In genomic region chr16:30656974-30657865, GRCh38 we compare ENCODE assay signal across 8 cellular contexts. TPM values are rescaled to one million over a fixed set of nuclear protein-coding genes. Genes with fewer than 3 reads are reported as not detected.
DNase-seq lines count a peak whose midpoint lies in the region; ATAC-seq and TF ChIP-seq lines count a peak whose summit lies in the region.

No MANE protein-coding gene starts in this region.

- TF ChIP-seq CTCF in foreskin fibroblast (IDR thresholded peaks at IDR 0.05; ENCODE audit: low read depth, low read length) = no peak

- no peak for DNase-seq in activated naive CD4-positive, alpha-beta T cell treated with anti-CD3 and anti-CD28 coated beads for 36 hours
- DNase-seq in activated naive CD4-positive, alpha-beta T cell treated with Interleukin-2 at 50 U/mL for 16 hours = no peak
- DNase-seq in foreskin fibroblast = no peak
- no peak for DNase-seq in skeletal muscle cell (ENCODE audit: low read depth)
- no peak for DNase-seq in SK-N-DZ (ENCODE audit: low spot score)
- DNase-seq in NCI-H128 (lab: John Stamatoyannopoulos, UW; ENCODE audit: unreplicated experiment) = no peak

- peak overlapping the region; percentile 99 for H3K4me3 Mint-ChIP-seq in activated naive CD4-positive, alpha-beta T cell treated with anti-CD3 and anti-CD28 coated beads for 36 hours

- CTCF ChIA-PET in activated naive CD4-positive, alpha-beta T cell treated with anti-CD3 and anti-CD28 coated beads for 36 hours (lab: Charles Lee) = interaction anchor here (0.7 to 1.2 kb wide), 3 partner anchors 26 to 248 kb away, joined by 3 to 4 read pairs (median 3); no protein-coding TSS in a partner anchor

- intact Hi-C loops in activated naive CD4-positive, alpha-beta T cell treated with anti-CD3 and anti-CD28 coated beads for 36 hours (cut with micrococcal nuclease) = loop anchor here (5.0 kb wide), 1 partner anchor 850 kb away; the partner anchor contains the start of gene MAZ

- peaks cover 42% of the 10 kb centered on the region for H3K36me3 Mint-ChIP-seq in activated naive CD4-positive, alpha-beta T cell treated with anti-CD3 and anti-CD28 coated beads for 36 hours (ENCODE audit: low read depth)

- no peaks in the 10 kb centered on the region for H3K27me3 Mint-ChIP-seq in activated naive CD4-positive, alpha-beta T cell treated with anti-CD3 and anti-CD28 coated beads for 36 hours (ENCODE audit: low read depth)

- peak overlapping the region; percentile 45 to 66 for H3K4me3 ChIP-seq in foreskin fibroblast (ENCODE audit: low read depth in 1 of 2, low read length in 2 of 2)
- H3K4me3 ChIP-seq in skeletal muscle cell (ENCODE audit: low read depth, low read length) = peak overlapping the region; percentile 54

- ATAC-seq in SK-N-SH treated with all-trans-retinoic acid at 6 μM for 48 hours = peak; percentile 2
- ATAC-seq in HG02938 (IDR thresholded peaks at IDR 0.05; ENCODE audit: unreplicated experiment) = no peak

- peak overlapping the region; percentile 87 for H3K27ac Mint-ChIP-seq in activated naive CD4-positive, alpha-beta T cell treated with anti-CD3 and anti-CD28 coated beads for 36 hours

- peaks cover 43% of the 10 kb centered on the region for H3K4me1 Mint-ChIP-seq in activated naive CD4-positive, alpha-beta T cell treated with anti-CD3 and anti-CD28 coated beads for 36 hours (ENCODE audit: low read depth)

- no peaks in the 10 kb centered on the region for H3K9me3 Mint-ChIP-seq in activated naive CD4-positive, alpha-beta T cell treated with anti-CD3 and anti-CD28 coated beads for 36 hours

TF ChIP-seq in SK-N-SH treated with all-trans-retinoic acid at 6 μM for 48 hours, 23 proteins besides CTCF, POLR2A, EP300 and RAD21:
- TF ChIP-seq TCF4 (CRISPR knock-in tag; IDR thresholded peaks at IDR 0.05; ENCODE audit: borderline replicate concordance) = no peak
- no peak for TF ChIP-seq TSHZ2 (CRISPR knock-in tag; IDR thresholded peaks at IDR 0.05)
- TF ChIP-seq PPARA (CRISPR knock-in tag; IDR thresholded peaks at IDR 0.05; ENCODE audit: borderline replicate concordance) = no peak
- 0 out of 2 replicates have a peak, but pooled peaks have one; percentile 5 for TF ChIP-seq ESRRG (CRISPR knock-in tag; IDR thresholded peaks at IDR 0.05)
- no peak for TF ChIP-seq POU6F1 (CRISPR knock-in tag; IDR thresholded peaks at IDR 0.05; ENCODE audit: borderline replicate concordance, low read depth)
- no peak for TF ChIP-seq PATZ1 (CRISPR knock-in tag; IDR thresholded peaks at IDR 0.05; ENCODE audit: borderline replicate concordance)
- TF ChIP-seq ZNF565 (CRISPR knock-in tag; conservative IDR thresholded peaks at IDR 0.05; ENCODE audit: low read depth) = no peak
- 0 out of 2 replicates have a peak, but pooled peaks have one; percentile 14 for TF ChIP-seq ZFP3 (CRISPR knock-in tag; IDR thresholded peaks at IDR 0.05)
- TF ChIP-seq RARB (CRISPR knock-in tag; IDR thresholded peaks at IDR 0.05) = no peak
- TF ChIP-seq CREB5 (CRISPR knock-in tag; IDR thresholded peaks at IDR 0.05; ENCODE audit: low read depth) = no peak
- TF ChIP-seq ZC3H10 (CRISPR knock-in tag; IDR thresholded peaks at IDR 0.05) = no peak
- TF ChIP-seq ZNF70 (CRISPR knock-in tag; IDR thresholded peaks at IDR 0.05) = no peak
- no peak for TF ChIP-seq TOX (CRISPR knock-in tag; IDR thresholded peaks at IDR 0.05; ENCODE audit: borderline replicate concordance)
TF ChIP-seq in SK-N-SH treated with all-trans-retinoic acid at 6 μM for 48 hours: peak in this region for 2.

RNA-seq across cellular contexts. Expression of gene FBRS, which starts 1.0 kb away (rescaled TPM):
- total RNA-seq in activated naive CD4-positive, alpha-beta T cell treated with anti-CD3 and anti-CD28 coated beads for 36 hours = 10 to 100 TPM; 83.8 to 84.8 TPM
- polyA plus RNA-seq in SK-N-DZ (2014; cell fraction: cytosol; rRNA removed) = 21.6 and 21.9 TPM in 2 replicates
- 38.3 and 53.2 TPM in 2 replicates for polyA plus RNA-seq in SK-N-DZ (2014; cell fraction: nucleus; rRNA removed)

RNA-seq across cellular contexts. Expression of gene PRR14, which starts 6.5 kb away (rescaled TPM):
- 10 to 100 TPM; 50.6 to 52.4 TPM for total RNA-seq in activated naive CD4-positive, alpha-beta T cell treated with anti-CD3 and anti-CD28 coated beads for 36 hours
- 11.3 and 11.7 TPM in 2 replicates for polyA plus RNA-seq in SK-N-DZ (2014; cell fraction: cytosol; rRNA removed)
- 57.9 and 107 TPM in 2 replicates for polyA plus RNA-seq in SK-N-DZ (2014; cell fraction: nucleus; rRNA removed)

RNA-seq across cellular contexts. Expression of gene SRCAP, which starts 41.8 kb away (rescaled TPM):
- 10 to 100 TPM; 52.3 to 55.2 TPM for total RNA-seq in activated naive CD4-positive, alpha-beta T cell treated with anti-CD3 and anti-CD28 coated beads for 36 hours
- 1.5 and 2.9 TPM in 2 replicates for polyA plus RNA-seq in SK-N-DZ (2014; cell fraction: cytosol; rRNA removed)
- polyA plus RNA-seq in SK-N-DZ (2014; cell fraction: nucleus; rRNA removed) = 3.0 and 9.9 TPM in 2 replicates

RNA-seq across cellular contexts. Expression of gene ZNF689, which starts 47.0 kb away (rescaled TPM):
- 10 to 100 TPM; 10.7 to 11.5 TPM for total RNA-seq in activated naive CD4-positive, alpha-beta T cell treated with anti-CD3 and anti-CD28 coated beads for 36 hours
- 17.3 and 17.5 TPM in 2 replicates for polyA plus RNA-seq in SK-N-DZ (2014; cell fraction: cytosol; rRNA removed)
- polyA plus RNA-seq in SK-N-DZ (2014; cell fraction: nucleus; rRNA removed) = 13.5 and 17.8 TPM in 2 replicates
